In genomic region chr12:119803391-119803791, GRCh38 we compare ENCODE assay signal across 11 cellular contexts.
DNase-seq lines count a peak whose midpoint lies in the region; ATAC-seq, FAIRE-seq and TF ChIP-seq lines count a peak whose summit lies in the region.
"Had no signal": no experiment of that assay in that cellular context is flagged by ENCODE, and none has a peak within 500 bp of the region (broad histone marks: within the 10 kb centered on the region; RNA-seq: fewer than 3 reads in every experiment).

No MANE protein-coding gene starts in this region.

- POLR2A ChIA-PET in AG04449 (lab: Yijun Ruan, JAX): no interaction called here
- POLR2A ChIA-PET in naive thymus-derived CD4-positive, alpha-beta T cell (lab: Charles Lee): no interaction called here

- H3K27ac Mint-ChIP-seq in naive thymus-derived CD4-positive, alpha-beta T cell: no peak overlapping the region

- 29 to 39% (median 34%) methylated on average over 15 to 16 of the region's 16 CpGs for WGBS in heart left ventricle, 4 donors

- H3K27ac ChIP-seq in heart left ventricle: no peak overlapping the region
- no peak overlapping the region for H3K27ac ChIP-seq in naive thymus-derived CD4-positive, alpha-beta T cell (ENCODE audit: low read depth, low read length)

- peaks cover 0 to 31% (median 6%) of the 10 kb centered on the region in 5 donors for H3K36me3 Mint-ChIP-seq in naive thymus-derived CD4-positive, alpha-beta T cell

- no peaks in the 10 kb centered on the region for H3K36me3 ChIP-seq in heart left ventricle
- no peaks in the 10 kb centered on the region for H3K36me3 ChIP-seq in naive thymus-derived CD4-positive, alpha-beta T cell (ENCODE audit: control insufficient read depth in 2 of 3, insufficient read depth in 3 of 3, low read length in 3 of 3)

- H3K4me3 ChIP-seq in AG04449 (ENCODE audit: low read depth, low read length): peak overlapping the region; percentile 60
- peak overlapping the region in 10 of 12 donors; percentile 10 to 53 (median 36) for H3K4me3 ChIP-seq in heart left ventricle
- no peak overlapping the region for H3K4me3 ChIP-seq in naive thymus-derived CD4-positive, alpha-beta T cell (ENCODE audit: low read length)

- no peaks in the 10 kb centered on the region for H3K9me3 ChIP-seq in heart left ventricle
- no peaks in the 10 kb centered on the region for H3K9me3 ChIP-seq in naive thymus-derived CD4-positive, alpha-beta T cell (ENCODE audit: control insufficient read depth in 2 of 3, low read length in 3 of 3)

- no peak for TF ChIP-seq POLR2A in heart left ventricle (IDR thresholded peaks at IDR 0.05)

- CTCF ChIA-PET in AG04449 (lab: Yijun Ruan, JAX): interaction anchor here (16.1 kb wide), 1 partner anchor 21 kb away, joined by 152 read pairs; no protein-coding TSS in a partner anchor
- CTCF ChIA-PET in naive thymus-derived CD4-positive, alpha-beta T cell (lab: Charles Lee): no interaction called here

- no peaks in the 10 kb centered on the region for H3K4me1 Mint-ChIP-seq in naive thymus-derived CD4-positive, alpha-beta T cell
- H3K4me1 Mint-ChIP-seq: central memory CD8-positive, alpha-beta T cell had no signal

- peaks cover 0 to 12% (median 3%) of the 10 kb centered on the region in 11 donors for H3K9me3 Mint-ChIP-seq in naive thymus-derived CD4-positive, alpha-beta T cell
- H3K9me3 Mint-ChIP-seq: central memory CD8-positive, alpha-beta T cell had no signal

- no peak for FAIRE-seq in D721Med (lab: Jason Lieb, UNC)
- FAIRE-seq: GM18507 had no signal

- TF ChIP-seq CTCF in AG04449 (IDR thresholded peaks at IDR 0.05; ENCODE audit: insufficient read depth, low read length, missing control alignments): no peak
- TF ChIP-seq CTCF in heart left ventricle (IDR thresholded peaks at IDR 0.05): peak in 1 of 12 donors; percentile 3
- no peak for TF ChIP-seq CTCF in D721Med (IDR thresholded peaks at IDR 0.05; ENCODE audit: insufficient read depth, missing control alignments)

- intact Hi-C loops in heart left ventricle (cut with DNase I): loop anchor here in 1 of 10 donors (10.0 kb wide), 1 partner anchor 101 kb away; no protein-coding TSS in a partner anchor
- intact Hi-C loops in naive thymus-derived CD4-positive, alpha-beta T cell (cut with micrococcal nuclease): no loop called here

- ATAC-seq in heart left ventricle (peak in 3 of 4 donors; percentile 35 to 52 (median 44)), HG03520 (IDR thresholded peaks at IDR 0.05; ENCODE audit: unreplicated experiment) (no peak)
- ATAC-seq in naive thymus-derived CD4-positive, alpha-beta T cell: no peak

- DNase-seq in AG04449 (ENCODE audit: low read depth, low spot score): no peak
- peak in 49 of 56 donors; percentile 8 to 71 (median 38) for DNase-seq in amygdala (lab: John Stamatoyannopoulos, UW)
- DNase-seq in heart left ventricle: peak in 1 of 5 donors; percentile 26
- peak; percentile 24 for DNase-seq in non-pigmented ciliary epithelial cell (ENCODE audit: low read depth)
- no peak for DNase-seq in D721Med (ENCODE audit: insufficient read length, low spot score)
- DNase-seq in NCI-H1048 (lab: John Stamatoyannopoulos, UW): no peak
- DNase-seq in naive thymus-derived CD4-positive, alpha-beta T cell: no peak
- DNase-seq: NCI-H1105 had no signal

- no peaks in the 10 kb centered on the region for H3K27me3 Mint-ChIP-seq in naive thymus-derived CD4-positive, alpha-beta T cell
- H3K27me3 Mint-ChIP-seq: central memory CD8-positive, alpha-beta T cell had no signal

- H3K4me3 Mint-ChIP-seq in naive thymus-derived CD4-positive, alpha-beta T cell: no peak overlapping the region
- H3K4me3 Mint-ChIP-seq: central memory CD8-positive, alpha-beta T cell had no signal

- H3K4me1 ChIP-seq in heart left ventricle: peaks cover 0 to 22% (median 10%) of the 10 kb centered on the region in 12 donors
- no peaks in the 10 kb centered on the region for H3K4me1 ChIP-seq in naive thymus-derived CD4-positive, alpha-beta T cell (ENCODE audit: control insufficient read depth in 2 of 2, insufficient read depth in 2 of 2, low read length in 2 of 2)

- H3K27me3 ChIP-seq in heart left ventricle: no peaks in the 10 kb centered on the region
- no peaks in the 10 kb centered on the region for H3K27me3 ChIP-seq in naive thymus-derived CD4-positive, alpha-beta T cell (ENCODE audit: control insufficient read depth in 2 of 2, insufficient read depth in 2 of 2, low read length in 2 of 2)

Comparison
In these comparisons a context has a peak if more than half of its experiments do, and no peak if none do; other contexts are left out.
1. DNase-seq: peak in amygdala (49 of 56) and non-pigmented ciliary epithelial cell (single experiment); none in AG04449 (single experiment), D721Med (single experiment), NCI-H1048 (single experiment) and naive thymus-derived CD4-positive, alpha-beta T cell (0 of 9).
2. ATAC-seq: peak in heart left ventricle (3 of 4); none in HG03520 (single experiment) and naive thymus-derived CD4-positive, alpha-beta T cell (single experiment).